18 cellular contexts compared by ENCODE assay signal in the genomic region with DNA sequence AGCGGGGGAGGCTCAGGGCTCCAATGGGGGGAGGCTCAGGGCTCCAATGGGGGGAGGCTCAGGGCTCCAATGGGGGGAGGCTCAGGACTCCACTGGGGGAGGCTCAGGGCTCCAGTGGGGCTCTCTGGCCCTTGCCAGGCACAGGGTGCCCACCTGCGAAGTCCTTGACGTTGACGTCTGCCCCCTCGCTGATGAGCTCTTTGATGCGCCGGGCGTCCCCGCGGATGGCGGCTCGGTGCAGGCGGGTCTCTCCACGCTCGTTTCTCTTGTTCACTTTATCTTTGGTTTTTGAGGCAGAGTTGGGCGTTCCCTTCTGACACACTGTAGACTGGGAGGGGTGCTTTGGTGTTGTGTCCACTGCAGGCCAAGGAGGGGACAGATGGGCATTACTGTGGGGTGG.
DNase-seq lines count a peak whose midpoint lies in the region; ATAC-seq and TF ChIP-seq lines count a peak whose summit lies in the region.
"Had no signal": no experiment of that assay in that cellular context is flagged by ENCODE, and none has a peak within 500 bp of the region (broad histone marks: within the 10 kb centered on the region; RNA-seq: fewer than 3 reads in every experiment).

No MANE protein-coding gene starts in this region.

- H3K36me3 Mint-ChIP-seq in activated naive CD4-positive, alpha-beta T cell treated with anti-CD3 and anti-CD28 coated beads, Interleukin-2, amount 50 U/mL, for 24 hours, result peaks cover 4% of the 10 kb centered on the region
- H3K36me3 Mint-ChIP-seq in H9 (ENCODE audit: insufficient read depth in 1 of 3, low read depth in 3 of 3) (peaks cover 9 to 28% (median 15%) of the 10 kb centered on the region in 3 experiments), immature natural killer cell (peaks cover 0 to 4% (median 3%) of the 10 kb centered on the region in 3 donors)
- H3K36me3 Mint-ChIP-seq in activated naive CD8-positive, alpha-beta T cell treated with anti-CD3 and anti-CD28 coated beads, Interleukin-2, amount 50 U/mL, for 24 hours (ENCODE audit: low read depth), result peaks cover 24% of the 10 kb centered on the region
- H3K36me3 Mint-ChIP-seq in T-helper 2 cell treated with Interferon-gamma antibody and Interleukin-4, amounts not matched to agents 5 μg/mL and 100 μg/mL, for 36 hours (ENCODE audit: low read depth), result peaks cover 20% of the 10 kb centered on the region

- H3K9ac ChIP-seq in H9 (ENCODE audit: extremely low read depth, insufficient read length, low read length), result no peak overlapping the region
- H3K9ac ChIP-seq: GM23248 had no signal

- H3K23me2 ChIP-seq in H9 (ENCODE audit: insufficient read length, low read depth, low read length, poor library complexity, severe bottlenecking), result no peaks in the 10 kb centered on the region

- no peak overlapping the region for H3K4ac ChIP-seq in H9 (ENCODE audit: low read depth, low read length)

- H2BK5ac ChIP-seq in H9 (ENCODE audit: insufficient read length, low read length), result no peak overlapping the region

- no peak for TF ChIP-seq CTCF in H9 (conservative IDR thresholded peaks at IDR 0.05)

- H2AK5ac ChIP-seq in H9 (ENCODE audit: insufficient read length, low read length), result no peak overlapping the region

- no peak overlapping the region for H2BK15ac ChIP-seq in H9 (ENCODE audit: low read depth, low read length)

- H3K4me3 Mint-ChIP-seq in activated naive CD4-positive, alpha-beta T cell treated with anti-CD3 and anti-CD28 coated beads, Interleukin-2, amount 50 U/mL, for 24 hours, result no peak overlapping the region
- H3K4me3 Mint-ChIP-seq in H9, result peak overlapping the region; percentile 21 to 48
- no peak overlapping the region for H3K4me3 Mint-ChIP-seq in activated naive CD8-positive, alpha-beta T cell treated with anti-CD3 and anti-CD28 coated beads, Interleukin-2, amount 50 U/mL, for 24 hours
- no peak overlapping the region for H3K4me3 Mint-ChIP-seq in immature natural killer cell
- no peak overlapping the region for H3K4me3 Mint-ChIP-seq in T-helper 2 cell treated with Interferon-gamma antibody and Interleukin-4, amounts not matched to agents 5 μg/mL and 100 μg/mL, for 36 hours
- H3K4me3 Mint-ChIP-seq: B cell; CD8-positive, alpha-beta memory T cell had no signal

- no peak overlapping the region for H2AFZ ChIP-seq in H9 (ENCODE audit: low read length)
- H2AFZ ChIP-seq: GM23248 had no signal

- H4K8ac ChIP-seq in H9 (replicated peaks; ENCODE audit: insufficient read length, low read depth, low read length), result no peak overlapping the region

- DNase-seq in activated naive CD4-positive, alpha-beta T cell treated with Interleukin-2 at 50 U/mL for 16 hours, result no peak
- DNase-seq in H9, result no peak
- DNase-seq in activated naive CD8-positive, alpha-beta T cell treated with anti-CD3 and anti-CD28 coated beads, Interleukin-2, amount 50 U/mL, for 24 hours, result no peak
- no peak for DNase-seq in immature natural killer cell
- DNase-seq in T-helper 2 cell treated with Interferon-gamma antibody and Interleukin-4, amounts not matched to agents 5 μg/mL and 100 μg/mL, for 36 hours (ENCODE audit: low spot score), result no peak
- DNase-seq in C1 segment of cervical spinal cord (lab: John Stamatoyannopoulos, UW), result no peak
- DNase-seq: CD8-positive, alpha-beta memory T cell; DND-41; GDM1; GM23248; Kasumi-1; NCI-H1105 treated with DMSO at 0.1 percent for 48 hours; NCI-H187; NK-92 treated with Interleukin-12 subunit alpha and Interleukin-12 subunit beta, amount 100 ng/mL, for 24 hours had no signal

- H3K27me3 ChIP-seq in H9 (ENCODE audit: insufficient read depth, low read length), result no peaks in the 10 kb centered on the region

- no peak overlapping the region for H4K5ac ChIP-seq in H9 (ENCODE audit: insufficient read length, low read depth, low read length)

- H3K56ac ChIP-seq in H9 (ENCODE audit: insufficient read length, low read depth, low read length), result no peak overlapping the region

- peak overlapping the region; percentile 29 for H3K18ac ChIP-seq in H9 (ENCODE audit: insufficient read length, low read depth, low read length)

- H3K4me1 Mint-ChIP-seq in activated naive CD4-positive, alpha-beta T cell treated with anti-CD3 and anti-CD28 coated beads, Interleukin-2, amount 50 U/mL, for 24 hours, result peaks cover 14% of the 10 kb centered on the region
- peaks cover 46 to 57% of the 10 kb centered on the region in 2 experiments for H3K4me1 Mint-ChIP-seq in H9
- peaks cover 6% of the 10 kb centered on the region for H3K4me1 Mint-ChIP-seq in activated naive CD8-positive, alpha-beta T cell treated with anti-CD3 and anti-CD28 coated beads, Interleukin-2, amount 50 U/mL, for 24 hours
- H3K4me1 Mint-ChIP-seq in immature natural killer cell, result peaks cover 20% of the 10 kb centered on the region in 2 donors
- H3K4me1 Mint-ChIP-seq in T-helper 2 cell treated with Interferon-gamma antibody and Interleukin-4, amounts not matched to agents 5 μg/mL and 100 μg/mL, for 36 hours (ENCODE audit: low read depth), result peaks cover 6% of the 10 kb centered on the region

- H3K27me3 Mint-ChIP-seq in activated naive CD4-positive, alpha-beta T cell treated with anti-CD3 and anti-CD28 coated beads, Interleukin-2, amount 50 U/mL, for 24 hours, result no peaks in the 10 kb centered on the region
- H3K27me3 Mint-ChIP-seq in H9 (ENCODE audit: low read depth) (no peaks in the 10 kb centered on the region; the same call in none of the 2 replicates), immature natural killer cell (ENCODE audit: low read depth in 3 of 3) (peaks cover 0 to 14% (median 13%) of the 10 kb centered on the region in 3 donors)
- H3K27me3 Mint-ChIP-seq in activated naive CD8-positive, alpha-beta T cell treated with anti-CD3 and anti-CD28 coated beads, Interleukin-2, amount 50 U/mL, for 24 hours, result no peaks in the 10 kb centered on the region
- H3K27me3 Mint-ChIP-seq in T-helper 2 cell treated with Interferon-gamma antibody and Interleukin-4, amounts not matched to agents 5 μg/mL and 100 μg/mL, for 36 hours (ENCODE audit: low read depth), result no peaks in the 10 kb centered on the region
- H3K27me3 Mint-ChIP-seq: B cell had no signal

- H4K20me1 ChIP-seq in H9 (ENCODE audit: control insufficient read depth, insufficient read depth, insufficient read length), result no peaks in the 10 kb centered on the region

- H3K27ac ChIP-seq in H9 (ENCODE audit: insufficient read length, low read depth, low read length), result no peak overlapping the region
- H3K27ac ChIP-seq: GM23248 had no signal

- no peak overlapping the region for H3K23ac ChIP-seq in H9 (ENCODE audit: insufficient read length, low read depth, low read length)

- H2BK20ac ChIP-seq in H9 (ENCODE audit: low read depth, low read length, poor library complexity, severe bottlenecking), result no peak overlapping the region

- H2BK12ac ChIP-seq in H9 (ENCODE audit: insufficient read length, low read depth, low read length), result no peak overlapping the region

- H3K4me1 ChIP-seq in H9 (ENCODE audit: insufficient read depth, low read length), result peaks cover 16% of the 10 kb centered on the region; the same call in 1 of the 2 replicates

- ATAC-seq in activated naive CD8-positive, alpha-beta T cell treated with anti-CD3 and anti-CD28 coated beads, Interleukin-2, amount 50 U/mL, for 24 hours, result no peak
- no peak for ATAC-seq in GM19452 (IDR thresholded peaks at IDR 0.05; ENCODE audit: unreplicated experiment)

- H3K27ac Mint-ChIP-seq in activated naive CD4-positive, alpha-beta T cell treated with anti-CD3 and anti-CD28 coated beads, Interleukin-2, amount 50 U/mL, for 24 hours, result peak overlapping the region; percentile 68
- H3K27ac Mint-ChIP-seq in H9, result peak overlapping the region; percentile 95 to 99 (median 97)
- peak overlapping the region; percentile 54 for H3K27ac Mint-ChIP-seq in activated naive CD8-positive, alpha-beta T cell treated with anti-CD3 and anti-CD28 coated beads, Interleukin-2, amount 50 U/mL, for 24 hours
- H3K27ac Mint-ChIP-seq in immature natural killer cell, result peak overlapping the region in 4 of 6 donors; percentile 24 to 66 (median 40)
- H3K27ac Mint-ChIP-seq in T-helper 2 cell treated with Interferon-gamma antibody and Interleukin-4, amounts not matched to agents 5 μg/mL and 100 μg/mL, for 36 hours, result no peak overlapping the region
- H3K27ac Mint-ChIP-seq: B cell had no signal

- no peak overlapping the region for H2BK120ac ChIP-seq in H9 (ENCODE audit: low read depth, low read length, poor library complexity, severe bottlenecking)

- H3K79me2 ChIP-seq in H9 (ENCODE audit: insufficient read depth, low read length), result no peaks in the 10 kb centered on the region; the same call in 1 of the 2 replicates

- peaks cover 3% of the 10 kb centered on the region for H3K79me1 ChIP-seq in H9 (ENCODE audit: insufficient read depth, low read depth, low read length, poor library complexity, severe bottlenecking)

- peak overlapping the region; percentile 1; the same call in 1 of the 2 replicates for H3K14ac ChIP-seq in H9 (ENCODE audit: insufficient read depth, low read length)

- no peak overlapping the region for H3K4me2 ChIP-seq in H9 (ENCODE audit: insufficient read depth, insufficient read length, low read length)
- H3K4me2 ChIP-seq: A549 had no signal

- H3K9me3 ChIP-seq in H9 (ENCODE audit: control insufficient read depth, low read depth, low read length), result no peaks in the 10 kb centered on the region
- H3K9me3 ChIP-seq: A549 had no signal

- H3T11ph ChIP-seq in H9 (ENCODE audit: low read length), result no peak overlapping the region

- no peaks in the 10 kb centered on the region for H3K9me3 Mint-ChIP-seq in activated naive CD4-positive, alpha-beta T cell treated with anti-CD3 and anti-CD28 coated beads, Interleukin-2, amount 50 U/mL, for 24 hours
- H3K9me3 Mint-ChIP-seq in H9 (no peaks in the 10 kb centered on the region; a peak in 1 of 5 replicates), immature natural killer cell (no peaks in the 10 kb centered on the region)
- no peaks in the 10 kb centered on the region for H3K9me3 Mint-ChIP-seq in activated naive CD8-positive, alpha-beta T cell treated with anti-CD3 and anti-CD28 coated beads, Interleukin-2, amount 50 U/mL, for 24 hours
- no peaks in the 10 kb centered on the region for H3K9me3 Mint-ChIP-seq in T-helper 2 cell treated with Interferon-gamma antibody and Interleukin-4, amounts not matched to agents 5 μg/mL and 100 μg/mL, for 36 hours
- H3K9me3 Mint-ChIP-seq: CD8-positive, alpha-beta memory T cell had no signal

- no peak overlapping the region for H4K91ac ChIP-seq in H9 (ENCODE audit: insufficient read length, low read depth, low read length)

- no CpG with 5 or more reads among the region's 16 CpGs for WGBS in H9 (ENCODE audit: extremely low coverage, insufficient read length, low lambda C conversion rate)

Comparison
In these comparisons a context has a peak if more than half of its experiments do, and no peak if none do; other contexts are left out.
1. H3K4me3 Mint-ChIP-seq: peak in H9 (2 of 2); none in activated naive CD4-positive, alpha-beta T cell treated with anti-CD3 and anti-CD28 coated beads, Interleukin-2, amount 50 U/mL, for 24 hours (single experiment), activated naive CD8-positive, alpha-beta T cell treated with anti-CD3 and anti-CD28 coated beads, Interleukin-2, amount 50 U/mL, for 24 hours (single experiment), immature natural killer cell (0 of 5) and T-helper 2 cell treated with Interferon-gamma antibody and Interleukin-4, amounts not matched to agents 5 μg/mL and 100 μg/mL, for 36 hours (single experiment).